Comparison of ENCODE assay signal across 8 cellular contexts in genomic region chr1:163315773-163316374, GRCh38. TPM values are rescaled to one million over a fixed set of nuclear protein-coding genes. Genes with fewer than 3 reads are reported as not detected.
DNase-seq lines count a peak whose midpoint lies in the region; ATAC-seq and TF ChIP-seq lines count a peak whose summit lies in the region.

No MANE protein-coding gene starts in this region.

- no peak for TF ChIP-seq POLR2A in esophagus squamous epithelium (IDR thresholded peaks at IDR 0.05)

- no peaks in the 10 kb centered on the region for H3K27me3 ChIP-seq in esophagus squamous epithelium

- no peaks in the 10 kb centered on the region for H3K27me3 Mint-ChIP-seq in progenitor cell of endocrine pancreas

- peak; percentile 27 for DNase-seq in activated T-cell treated with anti-CD3 and anti-CD28 coated beads for 4 hours
- no peak for DNase-seq in activated T-cell treated with anti-CD3 and anti-CD28 coated beads, Interleukin-2, amount 50 U/mL, for 1 hour
- DNase-seq in NCI-H1105 treated with DMSO at 0.1 percent for 48 hours (lab: John Stamatoyannopoulos, UW): peak; percentile 39
- DNase-seq in esophagus squamous epithelium (lab: John Stamatoyannopoulos, UW): no peak
- DNase-seq in progenitor cell of endocrine pancreas (ENCODE audit: low spot score, unreplicated experiment): no peak
- DNase-seq in KG1 (lab: John Stamatoyannopoulos, UW): no peak

- no peaks in the 10 kb centered on the region for H3K9me3 Mint-ChIP-seq in progenitor cell of endocrine pancreas (ENCODE audit: low read depth)

- H3K4me3 ChIP-seq in esophagus squamous epithelium: no peak overlapping the region

- H3K36me3 Mint-ChIP-seq in progenitor cell of endocrine pancreas (ENCODE audit: insufficient read depth): peaks cover 2% of the 10 kb centered on the region

- 46 to 57% methylated on average over 6 of the region's 6 CpGs for WGBS in esophagus squamous epithelium, 2 donors

- H3K27ac Mint-ChIP-seq in progenitor cell of endocrine pancreas: no peak overlapping the region

- peaks cover 5% of the 10 kb centered on the region for H3K4me1 Mint-ChIP-seq in progenitor cell of endocrine pancreas (ENCODE audit: low read depth)

- no peak overlapping the region for H3K4me3 Mint-ChIP-seq in progenitor cell of endocrine pancreas (ENCODE audit: low read depth)

- peaks cover 0 to 23% (median 0%) of the 10 kb centered on the region in 3 donors for H3K36me3 ChIP-seq in esophagus squamous epithelium

- TF ChIP-seq CTCF in VCaP (conservative IDR thresholded peaks at IDR 0.05): peak; percentile 78
- TF ChIP-seq CTCF in esophagus squamous epithelium (IDR thresholded peaks at IDR 0.05): peak; percentile 62 to 81 (median 64)
- TF ChIP-seq CTCF in progenitor cell of endocrine pancreas (IDR thresholded peaks at IDR 0.05; ENCODE audit: unreplicated experiment): peak; percentile 97

- peaks cover 0 to 7% (median 1%) of the 10 kb centered on the region in 3 donors for H3K4me1 ChIP-seq in esophagus squamous epithelium

- no peaks in the 10 kb centered on the region for H3K9me3 ChIP-seq in esophagus squamous epithelium

- no peak for ATAC-seq in HG02981 (IDR thresholded peaks at IDR 0.05; ENCODE audit: unreplicated experiment)

- H3K27ac ChIP-seq in VCaP (no peak overlapping the region), esophagus squamous epithelium (no peak overlapping the region)

- intact Hi-C loops in esophagus squamous epithelium (cut with DNase I): no loop called here

RNA-seq across cellular contexts. Expression of gene NUF2, which starts 5.9 kb away (rescaled TPM):
- 10 to 100 TPM in 2 of 4 donors, 1 to 10 TPM in 2; 2.9 to 13.4 (median 8.2) TPM for total RNA-seq in esophagus squamous epithelium
- total RNA-seq in progenitor cell of endocrine pancreas: 15.6 and 19.6 TPM in 2 replicates

Comparison
In these comparisons a context has a peak if more than half of its experiments do, and no peak if none do; other contexts are left out.
1. DNase-seq: peak in activated T-cell treated with anti-CD3 and anti-CD28 coated beads for 4 hours (single experiment) and NCI-H1105 treated with DMSO at 0.1 percent for 48 hours (single experiment); none in activated T-cell treated with anti-CD3 and anti-CD28 coated beads, Interleukin-2, amount 50 U/mL, for 1 hour (single experiment), esophagus squamous epithelium (single experiment), progenitor cell of endocrine pancreas (single experiment) and KG1 (single experiment).
2. Peak in every context shown above with its lines, with median percentiles within 50 percentile points of each other: CTCF ChIP-seq.